Comparison of ENCODE assay signal across 12 cellular contexts in genomic region chrX:52603156-52603555, GRCh38. TPM values are rescaled to one million over a fixed set of nuclear protein-coding genes. Genes with fewer than 3 reads are reported as not detected.
"Had no signal": no experiment of that assay in that cellular context is flagged by ENCODE, and none has a peak within 500 bp of the region (broad histone marks: within the 10 kb centered on the region; RNA-seq: fewer than 3 reads in every experiment).

No MANE protein-coding gene starts in this region.

RNA-seq across cellular contexts. Expression of gene SSX7, which starts 51.5 kb away (rescaled TPM):
- total RNA-seq: activated CD4-positive, alpha-beta memory T cell treated with anti-CD3 and anti-CD28 coated beads, Interleukin-2, amount 10 ng/mL, durations not matched to agents 7 days and 5 days; activated CD4-positive, alpha-beta T cell treated with anti-CD3 and anti-CD28 coated beads for 36 hours; activated CD4-positive, alpha-beta T cell treated with anti-CD3 and anti-CD28 coated beads, Interleukin-2, amount 10 ng/mL, durations not matched to agents 7 days and 5 days; activated CD8-positive, alpha-beta memory T cell treated with anti-CD3 and anti-CD28 coated beads, Interleukin-2, amount 10 ng/mL, durations not matched to agents 7 days and 5 days; activated CD8-positive, alpha-beta T cell treated with anti-CD3 and anti-CD28 coated beads, Interleukin-2, amount 10 ng/mL, durations not matched to agents 7 days and 5 days; activated naive CD8-positive, alpha-beta T cell treated with anti-CD3 and anti-CD28 coated beads, Interleukin-2, amount 10 ng/mL, durations not matched to agents 7 days and 5 days; activated T-helper 2 cell treated with anti-CD3 and anti-CD28 coated beads, Interferon-gamma antibody, Interleukin-2, Interleukin-4, amounts not matched to agents 10 μg/mL and 5 μg/mL and 100 μg/mL, durations not matched to agents 14 hours and 24 hours and 36 hours; ascending aorta; bronchial epithelial cell; cardiac muscle cell; chondrocyte; WTC11 had no signal
